ENCODE assay signal across 1 cellular context in genomic region chr13:40333238-40333637, GRCh38.
TF ChIP-seq lines count a peak whose summit lies in the region.

No MANE protein-coding gene starts in this region.

TF ChIP-seq in H1, 55 proteins besides CTCF, POLR2A, EP300 and RAD21:
- TF ChIP-seq KDM5A (IDR thresholded peaks at IDR 0.05; ENCODE audit: low read length) (no peak), ASH2L (IDR thresholded peaks at IDR 0.05; ENCODE audit: low read length) (no peak), BRCA1 (IDR thresholded peaks at IDR 0.05; ENCODE audit: low read depth, low read length) (no peak)
